25 cellular contexts compared by ENCODE assay signal in genomic region chr7:110905773-110906566, GRCh38.
DNase-seq lines count a peak whose midpoint lies in the region; ATAC-seq, FAIRE-seq and TF ChIP-seq lines count a peak whose summit lies in the region.
"Had no signal": no experiment of that assay in that cellular context is flagged by ENCODE, and none has a peak within 500 bp of the region (broad histone marks: within the 10 kb centered on the region; RNA-seq: fewer than 3 reads in every experiment).

No MANE protein-coding gene starts in this region.

- FAIRE-seq in HepG2 (lab: Jason Lieb, UNC) (no peak), GM12891 (lab: Jason Lieb, UNC) (no peak)

- no peak overlapping the region for H2AFZ ChIP-seq in HepG2 (ENCODE audit: low read length)
- H2AFZ ChIP-seq in MM.1S (ENCODE audit: low read length): no peak overlapping the region

- H3K4me1 Mint-ChIP-seq in activated T-helper 2 cell treated with anti-CD3 and anti-CD28 coated beads, Interferon-gamma antibody, Interleukin-2, Interleukin-4, amounts not matched to agents 10 μg/mL and 5 μg/mL and 100 μg/mL, durations not matched to agents 14 hours and 24 hours and 36 hours (ENCODE audit: low read depth): peaks cover 37% of the 10 kb centered on the region
- peaks cover 43% of the 10 kb centered on the region for H3K4me1 Mint-ChIP-seq in stimulated activated naive CD8-positive, alpha-beta T cell treated with anti-CD3 and anti-CD28 coated beads, Interleukin-15, Interleukin-2, amounts not matched to agents 100 ng/mL and 50 ng/mL, for 24 hours (ENCODE audit: low read depth)

- H3K9me3 Mint-ChIP-seq in activated T-helper 2 cell treated with anti-CD3 and anti-CD28 coated beads, Interferon-gamma antibody, Interleukin-2, Interleukin-4, amounts not matched to agents 10 μg/mL and 5 μg/mL and 100 μg/mL, durations not matched to agents 14 hours and 24 hours and 36 hours: peaks cover 34% of the 10 kb centered on the region
- peaks cover 17% of the 10 kb centered on the region for H3K9me3 Mint-ChIP-seq in stimulated activated naive CD8-positive, alpha-beta T cell treated with anti-CD3 and anti-CD28 coated beads, Interleukin-15, Interleukin-2, amounts not matched to agents 100 ng/mL and 50 ng/mL, for 24 hours

- POLR2A ChIA-PET in HepG2 (lab: Yijun Ruan, JAX): no interaction called here

- H3K9me2 ChIP-seq in MM.1S (replicated peaks; ENCODE audit: insufficient read depth, low read length): no peaks in the 10 kb centered on the region

- H3K9me3 ChIP-seq in HepG2 (ENCODE audit: low read length): no peaks in the 10 kb centered on the region
- H3K9me3 ChIP-seq in right lobe of liver: no peaks in the 10 kb centered on the region
- H3K9me3 ChIP-seq in MM.1S (replicated peaks; ENCODE audit: insufficient read depth, low read length): no peaks in the 10 kb centered on the region
- H3K9me3 ChIP-seq: mucosa of descending colon, testis had no signal

- H3K27me3 Mint-ChIP-seq in activated T-helper 2 cell treated with anti-CD3 and anti-CD28 coated beads, Interferon-gamma antibody, Interleukin-2, Interleukin-4, amounts not matched to agents 10 μg/mL and 5 μg/mL and 100 μg/mL, durations not matched to agents 14 hours and 24 hours and 36 hours (ENCODE audit: low read depth): no peaks in the 10 kb centered on the region
- no peaks in the 10 kb centered on the region for H3K27me3 Mint-ChIP-seq in stimulated activated naive CD8-positive, alpha-beta T cell treated with anti-CD3 and anti-CD28 coated beads, Interleukin-15, Interleukin-2, amounts not matched to agents 100 ng/mL and 50 ng/mL, for 24 hours
- H3K27me3 Mint-ChIP-seq: effector memory CD8-positive, alpha-beta T cell; stimulated activated naive B cell treated with anti-CD40 and anti-IgM and Interleukin-4, amounts not matched to agents 10 μg/mL and 1 μg/mL and 100 μg/mL, for 72 hours had no signal

- TF ChIP-seq POLR2A in HepG2 (IDR thresholded peaks at IDR 0.05; ENCODE audit: insufficient read depth in 1 of 2, low read depth in 2 of 2, low read length in 2 of 2): no peak
- no peak for TF ChIP-seq POLR2A in right lobe of liver (IDR thresholded peaks at IDR 0.05)
- no peak for TF ChIP-seq POLR2A in GM12891 (IDR thresholded peaks at IDR 0.05; ENCODE audit: low read depth, low read length)

- H3K4me1 ChIP-seq in HepG2 (ENCODE audit: insufficient read depth, low read length) (peaks cover 9% of the 10 kb centered on the region; the same call in 1 of the 2 replicates), right lobe of liver (peaks cover 0 to 6% (median 0%) of the 10 kb centered on the region in 4 donors), MM.1S (ENCODE audit: low read length) (peaks cover 12% of the 10 kb centered on the region)

- CTCF ChIA-PET in HepG2 (lab: Yijun Ruan, JAX; ENCODE audit: low intra/inter-chr PET ratio, low total read pairs): no interaction called here

- no peaks in the 10 kb centered on the region for H3F3A ChIP-seq in MM.1S (ENCODE audit: insufficient read depth, low read length)

- H3K4me3 Mint-ChIP-seq in activated T-helper 2 cell treated with anti-CD3 and anti-CD28 coated beads, Interferon-gamma antibody, Interleukin-2, Interleukin-4, amounts not matched to agents 10 μg/mL and 5 μg/mL and 100 μg/mL, durations not matched to agents 14 hours and 24 hours and 36 hours (ENCODE audit: low read depth): peak overlapping the region; percentile 47
- no peak overlapping the region for H3K4me3 Mint-ChIP-seq in stimulated activated naive CD8-positive, alpha-beta T cell treated with anti-CD3 and anti-CD28 coated beads, Interleukin-15, Interleukin-2, amounts not matched to agents 100 ng/mL and 50 ng/mL, for 24 hours
- H3K4me3 Mint-ChIP-seq: effector memory CD8-positive, alpha-beta T cell; stimulated activated naive B cell treated with anti-CD40 and anti-IgM and Interleukin-4, amounts not matched to agents 10 μg/mL and 1 μg/mL and 100 μg/mL, for 72 hours had no signal

- H3K27ac ChIP-seq in HepG2 (ENCODE audit: extremely low read length, insufficient read depth, low read length) (no peak overlapping the region), right lobe of liver (no peak overlapping the region), MM.1S (ENCODE audit: low read length) (no peak overlapping the region)
- H3K27ac ChIP-seq: SK-N-MC, testis had no signal

- H4K20me1 ChIP-seq in HepG2 (ENCODE audit: insufficient read depth, low read length): no peaks in the 10 kb centered on the region
- H4K20me1 ChIP-seq in MM.1S (ENCODE audit: insufficient read depth, low read length): no peaks in the 10 kb centered on the region

- TF ChIP-seq CTCF in HepG2 (CRISPR knock-in tag; IDR thresholded peaks at IDR 0.05): no peak
- TF ChIP-seq CTCF in right lobe of liver (IDR thresholded peaks at IDR 0.05): no peak
- TF ChIP-seq CTCF in MM.1S (IDR thresholded peaks at IDR 0.05; ENCODE audit: low read length): no peak

- ATAC-seq in HepG2 (no peak), right lobe of liver (no peak)
- ATAC-seq: effector memory CD8-positive, alpha-beta T cell; HCT116; mucosa of descending colon; PC-3; stimulated activated naive B cell treated with anti-CD40 and anti-IgM and Interleukin-4, amounts not matched to agents 10 μg/mL and 1 μg/mL and 100 μg/mL, for 72 hours had no signal

- BruUV-seq in HepG2 (replicated peaks; lab: Mats Ljungman, UMichigan): no TSS peak

- no peak for DNase-seq in HepG2 (ENCODE audit: low spot score)
- DNase-seq in right lobe of liver: no peak
- DNase-seq in MM.1S: peak; percentile 67
- no peak for DNase-seq in activated T-helper 2 cell treated with anti-CD3 and anti-CD28 coated beads, Interferon-gamma antibody, Interleukin-2, Interleukin-4, amounts not matched to agents 10 μg/mL and 5 μg/mL and 100 μg/mL, durations not matched to agents 14 hours and 24 hours and 36 hours (ENCODE audit: low spot score)
- DNase-seq in RPMI8226: no peak
- no peak for DNase-seq in NCI-H128 (lab: John Stamatoyannopoulos, UW; ENCODE audit: unreplicated experiment)
- no peak for DNase-seq in GM12891 (ENCODE audit: insufficient read length, low spot score)
- DNase-seq: activated effector memory CD4-positive, alpha-beta T cell treated with Interleukin-2 at 50 U/mL for 16 hours; C1 segment of cervical spinal cord; DMS79 treated with DMSO at 0.1 percent for 48 hours; effector memory CD8-positive, alpha-beta T cell; GDM1; hippocampal formation; IMR-90; NCI-H1048; NCI-H1694 treated with DMSO at 0.1 percent for 48 hours; NCI-H524 treated with DMSO at 0.1 percent for 48 hours; NK-92 treated with Interleukin-12 subunit alpha and Interleukin-12 subunit beta, amount 100 ng/mL, for 24 hours; PC-3; stimulated activated naive B cell treated with anti-CD40 and anti-IgM and Interleukin-4, amounts not matched to agents 10 μg/mL and 1 μg/mL and 100 μg/mL, for 72 hours; testis had no signal

- H3K36me3 ChIP-seq in HepG2 (replicated peaks in 1 of 2; ENCODE audit: control insufficient read depth in 1 of 2, insufficient read depth in 2 of 2, low read length in 2 of 2): no peaks in the 10 kb centered on the region
- H3K36me3 ChIP-seq in right lobe of liver: no peaks in the 10 kb centered on the region
- H3K36me3 ChIP-seq in MM.1S (replicated peaks; ENCODE audit: insufficient read depth, low read length): no peaks in the 10 kb centered on the region

- intact Hi-C loops in HepG2 (cut with micrococcal nuclease; ENCODE audit: unreplicated experiment) (no loop called here), right lobe of liver (cut with DNase I) (no loop called here)
- intact Hi-C loops in activated T-helper 2 cell treated with anti-CD3 and anti-CD28 coated beads, Interferon-gamma antibody, Interleukin-2, Interleukin-4, amounts not matched to agents 10 μg/mL and 5 μg/mL and 100 μg/mL, durations not matched to agents 14 hours and 24 hours and 36 hours (cut with micrococcal nuclease): loop anchor here (5.0 kb wide), 3 partner anchors 106 to 186 kb away; partner anchors contain the start of gene LRRN3

- no peak overlapping the region for H3K9ac ChIP-seq in HepG2 (ENCODE audit: insufficient read depth, low read depth, low read length)
- no peak overlapping the region for H3K9ac ChIP-seq in MM.1S (ENCODE audit: low read length)

- 38% methylated on average over 4 of the region's 4 CpGs for WGBS in HepG2 (ENCODE audit: low lambda C conversion rate)
- WGBS in right lobe of liver (ENCODE audit: insufficient coverage, low coverage, low lambda C conversion rate, missing lambda C conversion rate): 79% methylated on average over 4 of the region's 4 CpGs

- in situ Hi-C loops in HepG2 (cut with HindIII; ENCODE audit: extremely low pct_ligation_motif_present, low pct_unique_long_range_greater_than_20kb): no loop called here

- H3K79me2 ChIP-seq in HepG2 (ENCODE audit: insufficient read depth, low read length) (no peaks in the 10 kb centered on the region), MM.1S (ENCODE audit: low read length) (no peaks in the 10 kb centered on the region)

- no peak overlapping the region for H3K27ac Mint-ChIP-seq in activated T-helper 2 cell treated with anti-CD3 and anti-CD28 coated beads, Interferon-gamma antibody, Interleukin-2, Interleukin-4, amounts not matched to agents 10 μg/mL and 5 μg/mL and 100 μg/mL, durations not matched to agents 14 hours and 24 hours and 36 hours
- H3K27ac Mint-ChIP-seq in stimulated activated naive CD8-positive, alpha-beta T cell treated with anti-CD3 and anti-CD28 coated beads, Interleukin-15, Interleukin-2, amounts not matched to agents 100 ng/mL and 50 ng/mL, for 24 hours: peak overlapping the region; percentile 43
- H3K27ac Mint-ChIP-seq: effector memory CD8-positive, alpha-beta T cell; stimulated activated naive B cell treated with anti-CD40 and anti-IgM and Interleukin-4, amounts not matched to agents 10 μg/mL and 1 μg/mL and 100 μg/mL, for 72 hours had no signal

- H3K4me2 ChIP-seq in HepG2 (ENCODE audit: low read depth, low read length): no peak overlapping the region
- H3K4me2 ChIP-seq in MM.1S (ENCODE audit: low read depth, low read length): peak overlapping the region; percentile 14; the same call in 1 of the 2 replicates

- TF ChIP-seq EP300 in HepG2 (IDR thresholded peaks at IDR 0.05; ENCODE audit: low read depth in 2 of 2, low read length in 2 of 2) (no peak), HepG2 (CRISPR knock-in tag; IDR thresholded peaks at IDR 0.05; ENCODE audit: borderline replicate concordance) (no peak)

- H3K27me3 ChIP-seq in HepG2 (ENCODE audit: control insufficient read depth in 1 of 2, insufficient read depth in 2 of 2, low read length in 2 of 2) (no peaks in the 10 kb centered on the region), right lobe of liver (no peaks in the 10 kb centered on the region), MM.1S (replicated peaks; ENCODE audit: insufficient read depth, low read length) (no peaks in the 10 kb centered on the region)
- H3K27me3 ChIP-seq: testis had no signal

- TF ChIP-seq RAD21 in HepG2 (CRISPR knock-in tag; IDR thresholded peaks at IDR 0.05): no peak

- H3K4me3 ChIP-seq in HepG2 (replicated peaks in 1 of 3; ENCODE audit: insufficient read depth in 1 of 3, low read depth in 2 of 3, low read length in 3 of 3): no peak overlapping the region
- no peak overlapping the region for H3K4me3 ChIP-seq in right lobe of liver
- no peak overlapping the region for H3K4me3 ChIP-seq in MM.1S (ENCODE audit: low read length)
- H3K4me3 ChIP-seq: mucosa of descending colon, SK-N-MC, testis had no signal

- H3K36me3 Mint-ChIP-seq in activated T-helper 2 cell treated with anti-CD3 and anti-CD28 coated beads, Interferon-gamma antibody, Interleukin-2, Interleukin-4, amounts not matched to agents 10 μg/mL and 5 μg/mL and 100 μg/mL, durations not matched to agents 14 hours and 24 hours and 36 hours (ENCODE audit: low read depth): peaks cover 8% of the 10 kb centered on the region
- peaks cover 4% of the 10 kb centered on the region for H3K36me3 Mint-ChIP-seq in stimulated activated naive CD8-positive, alpha-beta T cell treated with anti-CD3 and anti-CD28 coated beads, Interleukin-15, Interleukin-2, amounts not matched to agents 100 ng/mL and 50 ng/mL, for 24 hours (ENCODE audit: low read depth)
